In the genomic region with DNA sequence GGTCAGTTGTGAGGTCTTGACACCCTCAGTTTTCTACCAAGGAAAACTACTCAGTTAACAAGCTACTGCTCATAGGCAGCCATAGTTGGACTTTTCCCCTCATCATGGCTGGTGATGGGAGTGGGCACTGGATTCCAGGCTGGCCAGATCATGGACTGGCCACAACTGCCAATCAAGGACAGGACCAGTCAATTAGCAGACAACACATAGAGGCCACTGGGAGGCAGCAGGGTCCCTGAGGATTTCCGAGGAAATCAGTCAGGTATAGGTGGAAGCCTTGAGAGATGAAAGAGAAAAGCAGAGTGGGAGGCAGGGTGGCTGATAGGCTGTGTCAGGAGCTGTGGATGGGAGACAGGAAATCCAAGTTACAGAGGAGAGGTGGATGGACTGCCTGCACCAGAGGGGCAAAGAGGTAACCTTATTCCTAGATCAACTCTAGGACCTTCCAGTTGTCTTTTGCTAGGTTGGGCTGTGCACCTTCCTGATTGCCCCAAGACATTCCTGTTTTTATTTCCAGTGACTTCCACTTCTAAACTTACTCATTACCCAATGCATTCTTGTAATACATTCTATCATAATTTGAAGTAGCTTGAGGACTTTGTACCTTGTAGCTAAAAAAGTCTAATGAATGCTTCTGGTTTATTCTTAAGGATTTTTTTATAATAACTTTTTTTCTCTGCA, we compare ENCODE assay signal across 1 cellular context.
TF ChIP-seq lines count a peak whose summit lies in the region.

No MANE protein-coding gene starts in this region.

TF ChIP-seq in GM23338, 12 proteins besides CTCF, POLR2A, EP300 and RAD21 (continued from another document):
- TF ChIP-seq, protein P1, sequence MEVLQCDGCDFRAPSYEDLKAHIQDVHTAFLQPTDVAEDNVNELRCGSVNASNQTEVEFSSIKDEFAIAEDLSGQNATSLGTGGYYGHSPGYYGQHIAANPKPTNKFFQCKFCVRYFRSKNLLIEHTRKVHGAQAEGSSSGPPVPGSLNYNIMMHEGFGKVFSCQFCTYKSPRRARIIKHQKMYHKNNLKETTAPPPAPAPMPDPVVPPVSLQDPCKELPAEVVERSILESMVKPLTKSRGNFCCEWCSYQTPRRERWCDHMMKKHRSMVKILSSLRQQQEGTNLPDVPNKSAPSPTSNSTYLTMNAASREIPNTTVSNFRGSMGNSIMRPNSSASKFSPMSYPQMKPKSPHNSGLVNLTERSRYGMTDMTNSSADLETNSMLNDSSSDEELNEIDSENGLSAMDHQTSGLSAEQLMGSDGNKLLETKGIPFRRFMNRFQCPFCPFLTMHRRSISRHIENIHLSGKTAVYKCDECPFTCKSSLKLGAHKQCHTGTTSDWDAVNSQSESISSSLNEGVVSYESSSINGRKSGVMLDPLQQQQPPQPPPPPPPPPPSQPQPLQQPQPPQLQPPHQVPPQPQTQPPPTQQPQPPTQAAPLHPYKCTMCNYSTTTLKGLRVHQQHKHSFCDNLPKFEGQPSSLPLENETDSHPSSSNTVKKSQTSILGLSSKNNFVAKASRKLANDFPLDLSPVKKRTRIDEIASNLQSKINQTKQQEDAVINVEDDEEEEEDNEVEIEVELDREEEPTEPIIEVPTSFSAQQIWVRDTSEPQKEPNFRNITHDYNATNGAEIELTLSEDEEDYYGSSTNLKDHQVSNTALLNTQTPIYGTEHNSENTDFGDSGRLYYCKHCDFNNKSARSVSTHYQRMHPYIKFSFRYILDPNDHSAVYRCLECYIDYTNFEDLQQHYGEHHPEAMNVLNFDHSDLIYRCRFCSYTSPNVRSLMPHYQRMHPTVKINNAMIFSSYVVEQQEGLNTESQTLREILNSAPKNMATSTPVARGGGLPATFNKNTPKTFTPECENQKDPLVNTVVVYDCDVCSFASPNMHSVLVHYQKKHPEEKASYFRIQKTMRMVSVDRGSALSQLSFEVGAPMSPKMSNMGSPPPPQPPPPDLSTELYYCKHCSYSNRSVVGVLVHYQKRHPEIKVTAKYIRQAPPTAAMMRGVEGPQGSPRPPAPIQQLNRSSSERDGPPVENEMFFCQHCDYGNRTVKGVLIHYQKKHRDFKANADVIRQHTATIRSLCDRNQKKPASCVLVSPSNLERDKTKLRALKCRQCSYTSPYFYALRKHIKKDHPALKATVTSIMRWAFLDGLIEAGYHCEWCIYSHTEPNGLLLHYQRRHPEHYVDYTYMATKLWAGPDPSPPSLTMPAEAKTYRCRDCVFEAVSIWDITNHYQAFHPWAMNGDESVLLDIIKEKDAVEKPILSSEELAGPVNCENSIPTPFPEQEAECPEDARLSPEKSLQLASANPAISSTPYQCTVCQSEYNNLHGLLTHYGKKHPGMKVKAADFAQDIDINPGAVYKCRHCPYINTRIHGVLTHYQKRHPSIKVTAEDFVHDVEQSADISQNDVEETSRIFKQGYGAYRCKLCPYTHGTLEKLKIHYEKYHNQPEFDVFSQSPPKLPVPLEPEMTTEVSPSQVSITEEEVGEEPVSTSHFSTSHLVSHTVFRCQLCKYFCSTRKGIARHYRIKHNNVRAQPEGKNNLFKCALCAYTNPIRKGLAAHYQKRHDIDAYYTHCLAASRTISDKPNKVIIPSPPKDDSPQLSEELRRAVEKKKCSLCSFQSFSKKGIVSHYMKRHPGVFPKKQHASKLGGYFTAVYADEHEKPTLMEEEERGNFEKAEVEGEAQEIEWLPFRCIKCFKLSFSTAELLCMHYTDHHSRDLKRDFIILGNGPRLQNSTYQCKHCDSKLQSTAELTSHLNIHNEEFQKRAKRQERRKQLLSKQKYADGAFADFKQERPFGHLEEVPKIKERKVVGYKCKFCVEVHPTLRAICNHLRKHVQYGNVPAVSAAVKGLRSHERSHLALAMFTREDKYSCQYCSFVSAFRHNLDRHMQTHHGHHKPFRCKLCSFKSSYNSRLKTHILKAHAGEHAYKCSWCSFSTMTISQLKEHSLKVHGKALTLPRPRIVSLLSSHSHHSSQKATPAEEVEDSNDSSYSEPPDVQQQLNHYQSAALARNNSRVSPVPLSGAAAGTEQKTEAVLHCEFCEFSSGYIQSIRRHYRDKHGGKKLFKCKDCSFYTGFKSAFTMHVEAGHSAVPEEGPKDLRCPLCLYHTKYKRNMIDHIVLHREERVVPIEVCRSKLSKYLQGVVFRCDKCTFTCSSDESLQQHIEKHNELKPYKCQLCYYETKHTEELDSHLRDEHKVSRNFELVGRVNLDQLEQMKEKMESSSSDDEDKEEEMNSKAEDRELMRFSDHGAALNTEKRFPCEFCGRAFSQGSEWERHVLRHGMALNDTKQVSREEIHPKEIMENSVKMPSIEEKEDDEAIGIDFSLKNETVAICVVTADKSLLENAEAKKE (CRISPR knock-in tag; IDR thresholded peaks at IDR 0.05), result no peak
- TF ChIP-seq NANOG (IDR thresholded peaks at IDR 0.05; ENCODE audit: borderline replicate concordance), result no peak
- TF ChIP-seq REST (IDR thresholded peaks at IDR 0.05; ENCODE audit: unreplicated experiment), result no peak
TF ChIP-seq in GM23338: peak in this region for 0.
